Comparison of ENCODE assay signal across 1 cellular context in genomic region chr20:32549842-32550241, GRCh38.
TF ChIP-seq lines count a peak whose summit lies in the region.

No MANE protein-coding gene starts in this region.

TF ChIP-seq in HepG2, 621 proteins besides CTCF, POLR2A, EP300 and RAD21:
- peak; percentile 49; the same call in 1 of the 2 replicates for TF ChIP-seq ATF7 (IDR thresholded peaks at IDR 0.05)
- no peak for TF ChIP-seq ATF7 (CRISPR knock-in tag; IDR thresholded peaks at IDR 0.05)
- TF ChIP-seq CEBPG (CRISPR knock-in tag; IDR thresholded peaks at IDR 0.05), result peak; percentile 34; the same call in 1 of the 2 replicates
- TF ChIP-seq CEBPB (IDR thresholded peaks at IDR 0.05; ENCODE audit: borderline replicate concordance, low read depth, low read length), result peak; percentile 11; the same call in 1 of the 2 replicates
- no peak for TF ChIP-seq HNRNPUL1 (IDR thresholded peaks at IDR 0.05; ENCODE audit: low read depth, low read length)
- TF ChIP-seq UBTF (CRISPR knock-in tag; IDR thresholded peaks at IDR 0.05), result no peak
